Comparison of ENCODE assay signal across 20 cellular contexts in the genomic region with DNA sequence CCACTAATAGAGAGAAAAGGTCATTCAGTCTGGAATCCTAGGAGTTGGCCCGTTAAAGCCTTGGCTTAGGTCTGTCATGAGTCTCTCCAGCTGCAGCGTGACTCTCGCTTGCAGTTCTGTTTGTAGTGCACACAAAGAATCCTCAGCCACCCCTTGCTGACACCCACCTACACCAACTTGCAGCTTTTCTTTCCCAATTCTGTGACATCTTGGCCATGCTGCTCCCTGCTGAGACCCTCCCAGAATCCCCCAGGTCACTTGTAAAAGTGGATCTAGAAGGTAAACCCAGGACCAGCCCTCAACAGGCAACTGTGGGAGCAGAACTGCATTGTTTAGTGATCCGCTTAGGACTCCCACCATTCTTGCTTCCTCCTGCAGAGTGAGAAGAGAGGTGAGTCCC. TPM values are rescaled to one million over a fixed set of nuclear protein-coding genes. Genes with fewer than 3 reads are reported as not detected.
DNase-seq lines count a peak whose midpoint lies in the region; ATAC-seq and TF ChIP-seq lines count a peak whose summit lies in the region.
"Had no signal": no experiment of that assay in that cellular context is flagged by ENCODE, and none has a peak within 500 bp of the region (broad histone marks: within the 10 kb centered on the region; RNA-seq: fewer than 3 reads in every experiment).

No MANE protein-coding gene starts in this region.

- POLR2A ChIA-PET in SK-N-SH (lab: Yijun Ruan, JAX), result interaction anchor here (2.3 kb wide), 1 partner anchor 17 kb away, joined by 10 read pairs; a partner anchor contains a TSS

- no peak overlapping the region for H3K9ac ChIP-seq in SK-N-SH
- H3K9ac ChIP-seq: GM23248 had no signal

- H3K36me3 Mint-ChIP-seq in dendritic cell treated with granulocyte-macrophage colony-stimulating factor and Interleukin-4, amounts not matched to agents 40 ng/mL and 50 ng/mL, for 4 days (ENCODE audit: low read depth), result no peaks in the 10 kb centered on the region
- H3K36me3 Mint-ChIP-seq in nephron progenitor cell (ENCODE audit: low read depth), result peaks cover 7% of the 10 kb centered on the region
- H3K36me3 Mint-ChIP-seq: CD4-positive, CD25-positive, alpha-beta regulatory T cell had no signal

- no peaks in the 10 kb centered on the region for H4K20me1 ChIP-seq in SK-N-SH (ENCODE audit: insufficient read depth)

- no peak overlapping the region for H3K27ac ChIP-seq in SK-N-SH (ENCODE audit: low read depth in 2 of 2, low read length in 1 of 2)
- peak overlapping the region; percentile 58 for H3K27ac ChIP-seq in vagina
- no peak overlapping the region for H3K27ac ChIP-seq in brain microvascular endothelial cell
- H3K27ac ChIP-seq: 22Rv1, GM23248 had no signal

- H3K9me3 ChIP-seq in SK-N-SH, result no peaks in the 10 kb centered on the region
- H3K9me3 ChIP-seq in vagina, result no peaks in the 10 kb centered on the region
- H3K9me3 ChIP-seq: BE2C had no signal

- H3K4me1 Mint-ChIP-seq in dendritic cell treated with granulocyte-macrophage colony-stimulating factor and Interleukin-4, amounts not matched to agents 40 ng/mL and 50 ng/mL, for 4 days (ENCODE audit: low read depth), result peaks cover 59% of the 10 kb centered on the region
- H3K4me1 Mint-ChIP-seq in nephron progenitor cell, result peaks cover 93% of the 10 kb centered on the region

- H3K36me3 ChIP-seq in SK-N-SH (replicated peaks in 1 of 2; ENCODE audit: control insufficient read depth in 1 of 2, insufficient read depth in 2 of 2, low read length in 1 of 2) (no peaks in the 10 kb centered on the region), vagina (no peaks in the 10 kb centered on the region), brain microvascular endothelial cell (replicated peaks) (no peaks in the 10 kb centered on the region)
- H3K36me3 ChIP-seq: BE2C had no signal

- no peaks in the 10 kb centered on the region for H3F3A ChIP-seq in SK-N-SH (replicated peaks; ENCODE audit: insufficient read depth)

- no peak for TF ChIP-seq EP300 in SK-N-SH (IDR thresholded peaks at IDR 0.05; ENCODE audit: borderline replicate concordance in 1 of 2, low read depth in 1 of 2, low read length in 1 of 2)

- peaks cover 26% of the 10 kb centered on the region for H3K27me3 Mint-ChIP-seq in dendritic cell treated with granulocyte-macrophage colony-stimulating factor and Interleukin-4, amounts not matched to agents 40 ng/mL and 50 ng/mL, for 4 days
- H3K27me3 Mint-ChIP-seq in nephron progenitor cell (ENCODE audit: low read depth, poor library complexity), result peaks cover 19% of the 10 kb centered on the region

- no peak overlapping the region for H3K4me3 Mint-ChIP-seq in dendritic cell treated with granulocyte-macrophage colony-stimulating factor and Interleukin-4, amounts not matched to agents 40 ng/mL and 50 ng/mL, for 4 days
- H3K4me3 Mint-ChIP-seq in nephron progenitor cell, result peak overlapping the region; percentile 0
- H3K4me3 Mint-ChIP-seq: CD4-positive, CD25-positive, alpha-beta regulatory T cell had no signal

- no peaks in the 10 kb centered on the region for H3K9me2 ChIP-seq in SK-N-SH

- H3K4me3 ChIP-seq in SK-N-SH (ENCODE audit: low read depth in 2 of 2, low read length in 1 of 2) (no peak overlapping the region), vagina (no peak overlapping the region), brain microvascular endothelial cell (ENCODE audit: low read depth, low read length) (no peak overlapping the region)
- H3K4me3 ChIP-seq: GM23248 had no signal

- TF ChIP-seq POLR2A in vagina (IDR thresholded peaks at IDR 0.05), result no peak

- in situ Hi-C loops in brain microvascular endothelial cell (cut with HindIII; ENCODE audit: low pct_ligation_motif_present, low sequenced_read_pairs), result no loop called here

- CTCF ChIA-PET in SK-N-SH (lab: Yijun Ruan, JAX), result interaction anchor here (0.6 to 1.4 kb wide), 2 partner anchors 84 to 133 kb away, joined by 3 to 4 read pairs; a partner anchor contains a TSS

- DNase-seq in SK-N-SH (peak; percentile 5), nephron progenitor cell (no peak), vagina (ENCODE audit: extremely low spot score in 2 of 2) (no peak), brain microvascular endothelial cell (no peak), epidermal melanocyte (ENCODE audit: insufficient read length, low spot score) (no peak)
- DNase-seq: BE2C; CD4-positive, CD25-positive, alpha-beta regulatory T cell; GM23248; H7; IMR-90; KG1; MM.1S; NCI-H2029; NCI-H446; NCI-H524 treated with DMSO at 0.1 percent for 48 hours; NCI-H774 had no signal

- H3K27me3 ChIP-seq in SK-N-SH (ENCODE audit: insufficient read depth) (no peaks in the 10 kb centered on the region), vagina (no peaks in the 10 kb centered on the region), brain microvascular endothelial cell (replicated peaks) (no peaks in the 10 kb centered on the region)
- H3K27me3 ChIP-seq: BE2C had no signal

- H2AFZ ChIP-seq in SK-N-SH (ENCODE audit: low read depth), result no peak overlapping the region
- H2AFZ ChIP-seq: GM23248 had no signal

- 100% methylated on average over 3 of the region's 4 CpGs for WGBS in SK-N-SH (ENCODE audit: low lambda C conversion rate)

- no peaks in the 10 kb centered on the region for H3K79me2 ChIP-seq in SK-N-SH (ENCODE audit: insufficient read depth)

- no peak overlapping the region for H3K4me2 ChIP-seq in SK-N-SH

- no peaks in the 10 kb centered on the region for H3K9me3 Mint-ChIP-seq in dendritic cell treated with granulocyte-macrophage colony-stimulating factor and Interleukin-4, amounts not matched to agents 40 ng/mL and 50 ng/mL, for 4 days
- peaks cover 3% of the 10 kb centered on the region for H3K9me3 Mint-ChIP-seq in nephron progenitor cell
- H3K9me3 Mint-ChIP-seq: CD4-positive, CD25-positive, alpha-beta regulatory T cell had no signal

- H3K4me1 ChIP-seq in SK-N-SH (ENCODE audit: control insufficient read depth in 1 of 2, insufficient read depth in 2 of 2, low read depth in 1 of 2, low read length in 1 of 2) (peaks cover 0 to 37% of the 10 kb centered on the region in 2 experiments; a peak in 2 of 4 replicates), vagina (peaks cover 56% of the 10 kb centered on the region)

- TF ChIP-seq RAD21 in SK-N-SH (IDR thresholded peaks at IDR 0.05; ENCODE audit: low read length), result no peak

- intact Hi-C loops in dendritic cell treated with granulocyte-macrophage colony-stimulating factor and Interleukin-4, amounts not matched to agents 40 ng/mL and 50 ng/mL, for 4 days (cut with micrococcal nuclease), result no loop called here
- intact Hi-C loops in vagina (cut with DNase I), result no loop called here

- peak overlapping the region; percentile 19 for H3K27ac Mint-ChIP-seq in dendritic cell treated with granulocyte-macrophage colony-stimulating factor and Interleukin-4, amounts not matched to agents 40 ng/mL and 50 ng/mL, for 4 days
- no peak overlapping the region for H3K27ac Mint-ChIP-seq in nephron progenitor cell

- ATAC-seq in SK-N-SH treated with all-trans-retinoic acid at 6 μM for 48 hours, result no peak
- no peak for ATAC-seq in HG03108 (IDR thresholded peaks at IDR 0.05; ENCODE audit: unreplicated experiment)

- no peak for TF ChIP-seq CTCF in SK-N-SH (IDR thresholded peaks at IDR 0.05)
- no peak for TF ChIP-seq CTCF in nephron progenitor cell (IDR thresholded peaks at IDR 0.05)
- TF ChIP-seq CTCF in vagina (IDR thresholded peaks at IDR 0.05), result no peak
- TF ChIP-seq CTCF in brain microvascular endothelial cell (IDR thresholded peaks at IDR 0.05; ENCODE audit: low read depth, low read length, missing control alignments), result no peak

TF ChIP-seq in SK-N-SH, 30 proteins besides CTCF, POLR2A, EP300 and RAD21 (continues in another document):
- TF ChIP-seq, protein P1, sequence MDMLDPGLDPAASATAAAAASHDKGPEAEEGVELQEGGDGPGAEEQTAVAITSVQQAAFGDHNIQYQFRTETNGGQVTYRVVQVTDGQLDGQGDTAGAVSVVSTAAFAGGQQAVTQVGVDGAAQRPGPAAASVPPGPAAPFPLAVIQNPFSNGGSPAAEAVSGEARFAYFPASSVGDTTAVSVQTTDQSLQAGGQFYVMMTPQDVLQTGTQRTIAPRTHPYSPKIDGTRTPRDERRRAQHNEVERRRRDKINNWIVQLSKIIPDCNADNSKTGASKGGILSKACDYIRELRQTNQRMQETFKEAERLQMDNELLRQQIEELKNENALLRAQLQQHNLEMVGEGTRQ (IDR thresholded peaks at IDR 0.05; ENCODE audit: borderline replicate concordance, low read depth, low read length), result no peak
- no peak for TF ChIP-seq YY1 (IDR thresholded peaks at IDR 0.05; ENCODE audit: low read depth)
- TF ChIP-seq, protein P2, sequence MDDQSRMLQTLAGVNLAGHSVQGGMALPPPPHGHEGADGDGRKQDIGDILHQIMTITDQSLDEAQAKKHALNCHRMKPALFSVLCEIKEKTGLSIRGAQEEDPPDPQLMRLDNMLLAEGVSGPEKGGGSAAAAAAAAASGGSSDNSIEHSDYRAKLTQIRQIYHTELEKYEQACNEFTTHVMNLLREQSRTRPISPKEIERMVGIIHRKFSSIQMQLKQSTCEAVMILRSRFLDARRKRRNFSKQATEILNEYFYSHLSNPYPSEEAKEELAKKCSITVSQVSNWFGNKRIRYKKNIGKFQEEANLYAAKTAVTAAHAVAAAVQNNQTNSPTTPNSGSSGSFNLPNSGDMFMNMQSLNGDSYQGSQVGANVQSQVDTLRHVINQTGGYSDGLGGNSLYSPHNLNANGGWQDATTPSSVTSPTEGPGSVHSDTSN (IDR thresholded peaks at IDR 0.05), result no peak

TF ChIP-seq in SK-N-SH treated with all-trans-retinoic acid at 6 μM for 48 hours, 23 proteins besides CTCF, POLR2A, EP300 and RAD21 (continues in another document):
- TF ChIP-seq ESRRG (CRISPR knock-in tag; IDR thresholded peaks at IDR 0.05) (no peak), ARNTL (CRISPR knock-in tag; IDR thresholded peaks at IDR 0.05; ENCODE audit: borderline replicate concordance, low read depth) (no peak), RARB (CRISPR knock-in tag; IDR thresholded peaks at IDR 0.05) (no peak), BACH2 (CRISPR knock-in tag; IDR thresholded peaks at IDR 0.05; ENCODE audit: borderline replicate concordance) (no peak), ZC3H10 (CRISPR knock-in tag; IDR thresholded peaks at IDR 0.05) (no peak), OSR1 (CRISPR knock-in tag; IDR thresholded peaks at IDR 0.05) (no peak), SNAI2 (CRISPR knock-in tag; IDR thresholded peaks at IDR 0.05) (no peak), ZNF8 (CRISPR knock-in tag; IDR thresholded peaks at IDR 0.05) (no peak), TCF4 (CRISPR knock-in tag; IDR thresholded peaks at IDR 0.05; ENCODE audit: borderline replicate concordance) (no peak), ZFP30 (CRISPR knock-in tag; IDR thresholded peaks at IDR 0.05) (no peak), ZNF70 (CRISPR knock-in tag; IDR thresholded peaks at IDR 0.05) (no peak), ISL1 (CRISPR knock-in tag; IDR thresholded peaks at IDR 0.05) (no peak), ZNF565 (CRISPR knock-in tag; conservative IDR thresholded peaks at IDR 0.05; ENCODE audit: low read depth) (no peak), PPARA (CRISPR knock-in tag; IDR thresholded peaks at IDR 0.05; ENCODE audit: borderline replicate concordance) (no peak)

RNA-seq across cellular contexts. Expression of a gene that starts 17.6 kb away (rescaled TPM):
- 38.1 and 45.2 TPM in 2 replicates for polyA plus RNA-seq in SK-N-SH (2012; rRNA removed)
- polyA plus RNA-seq in SK-N-SH (2012; cell fraction: cytosol; rRNA removed), result 52.0 and 54.8 TPM in 2 replicates
- 17.9 and 18.3 TPM in 2 replicates for polyA plus RNA-seq in SK-N-SH (2012; cell fraction: nucleus; rRNA removed)
- total RNA-seq in vagina, result 25.5 TPM
